15 cellular contexts compared by ENCODE assay signal in the genomic region with DNA sequence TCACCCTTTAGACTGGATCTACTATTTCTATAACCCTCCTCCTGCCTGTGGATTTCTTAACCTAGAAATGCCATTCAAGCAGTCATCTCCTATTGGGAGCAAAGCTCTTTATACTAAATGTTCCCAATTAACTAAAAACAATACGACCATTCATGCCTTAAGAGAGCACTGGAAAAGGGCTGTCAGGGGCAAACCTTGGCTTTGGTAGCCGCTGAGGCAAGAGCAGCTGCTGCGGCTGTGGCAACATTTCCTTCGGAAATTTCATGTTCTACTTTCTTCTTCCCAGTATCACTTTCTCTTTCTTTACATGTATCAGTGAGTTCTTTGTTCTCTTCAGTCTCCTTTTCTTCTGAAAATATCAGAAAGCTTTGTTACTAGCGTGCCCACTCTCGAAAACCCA. TPM values are rescaled to one million over a fixed set of nuclear protein-coding genes. Genes with fewer than 3 reads are reported as not detected.
A peak's percentile ranks its signal among the peaks of the same experiment; 100 is the strongest.
DNase-seq lines count a peak whose midpoint lies in the region; ATAC-seq and TF ChIP-seq lines count a peak whose summit lies in the region.
"Had no signal": no experiment of that assay in that cellular context is flagged by ENCODE, and none has a peak within 500 bp of the region (broad histone marks: within the 10 kb centered on the region; RNA-seq: fewer than 3 reads in every experiment).

No MANE protein-coding gene starts in this region.

- peak overlapping the region; percentile 7 to 60 for H3K27ac ChIP-seq in testis
- H3K27ac ChIP-seq: breast epithelium, transverse colon had no signal

- H3K36me3 Mint-ChIP-seq in activated naive CD4-positive, alpha-beta T cell treated with anti-CD3 and anti-CD28 coated beads, Interleukin-2, amount 10 ng/mL, durations not matched to agents 7 days and 5 days = peaks cover 53% of the 10 kb centered on the region
- H3K36me3 Mint-ChIP-seq in activated naive CD8-positive, alpha-beta T cell treated with anti-CD3 and anti-CD28 coated beads, Interleukin-2, amount 50 U/mL, for 24 hours (ENCODE audit: low read depth) = peaks cover 50% of the 10 kb centered on the region
- H3K36me3 Mint-ChIP-seq in HFFc6 (ENCODE audit: low read depth) = peaks cover 26% of the 10 kb centered on the region

- H3K27me3 Mint-ChIP-seq in activated naive CD4-positive, alpha-beta T cell treated with anti-CD3 and anti-CD28 coated beads, Interleukin-2, amount 10 ng/mL, durations not matched to agents 7 days and 5 days = no peaks in the 10 kb centered on the region
- no peaks in the 10 kb centered on the region for H3K27me3 Mint-ChIP-seq in activated naive CD8-positive, alpha-beta T cell treated with anti-CD3 and anti-CD28 coated beads, Interleukin-2, amount 50 U/mL, for 24 hours
- no peaks in the 10 kb centered on the region for H3K27me3 Mint-ChIP-seq in HFFc6 (ENCODE audit: insufficient read depth)

- peaks cover 8% of the 10 kb centered on the region for H3K4me1 Mint-ChIP-seq in activated naive CD4-positive, alpha-beta T cell treated with anti-CD3 and anti-CD28 coated beads, Interleukin-2, amount 10 ng/mL, durations not matched to agents 7 days and 5 days
- H3K4me1 Mint-ChIP-seq in activated naive CD8-positive, alpha-beta T cell treated with anti-CD3 and anti-CD28 coated beads, Interleukin-2, amount 50 U/mL, for 24 hours = peaks cover 6% of the 10 kb centered on the region
- H3K4me1 Mint-ChIP-seq in HFFc6 (ENCODE audit: low read depth) = no peaks in the 10 kb centered on the region

- no peak for TF ChIP-seq CTCF in testis (IDR thresholded peaks at IDR 0.05)
- TF ChIP-seq CTCF in HFFc6 (IDR thresholded peaks at IDR 0.05) = no peak

- no peaks in the 10 kb centered on the region for H3K9me3 ChIP-seq in testis
- H3K9me3 ChIP-seq: breast epithelium, transverse colon had no signal

- no peaks in the 10 kb centered on the region for H3K36me3 ChIP-seq in testis (ENCODE audit: low read depth, missing control alignments)
- H3K36me3 ChIP-seq: breast epithelium had no signal

- TF ChIP-seq POLR2A in testis (IDR thresholded peaks at IDR 0.05) = no peak

- DNase-seq in activated naive CD4-positive, alpha-beta T cell treated with anti-CD3 and anti-CD28 coated beads, Interleukin-2, amount 10 ng/mL, durations not matched to agents 7 days and 5 days = no peak
- DNase-seq in activated naive CD4-positive, alpha-beta T cell treated with Interleukin-2 at 50 U/mL for 16 hours = no peak
- DNase-seq in activated naive CD8-positive, alpha-beta T cell treated with anti-CD3 and anti-CD28 coated beads, Interleukin-2, amount 50 U/mL, for 24 hours = no peak
- peak; percentile 72 for DNase-seq in midbrain (lab: John Stamatoyannopoulos, UW)
- no peak for DNase-seq in testis
- DNase-seq in KG1 (lab: John Stamatoyannopoulos, UW) = no peak
- DNase-seq in HFFc6 = no peak
- DNase-seq in activated CD4-positive, alpha-beta T cell treated with anti-CD3 and anti-CD28 coated beads, Interleukin-2, amount 50 U/mL, for 1 hour = no peak
- DNase-seq: kidney, NCI-H1436 treated with DMSO at 0.1 percent for 48 hours, NCI-H446 treated with DMSO at 0.1 percent for 48 hours, transverse colon had no signal

- H3K4me3 ChIP-seq in testis = no peak overlapping the region
- H3K4me3 ChIP-seq: breast epithelium, transverse colon had no signal

- H3K4me1 ChIP-seq in testis = peaks cover 7% of the 10 kb centered on the region
- H3K4me1 ChIP-seq: breast epithelium had no signal

- ATAC-seq in activated naive CD8-positive, alpha-beta T cell treated with anti-CD3 and anti-CD28 coated beads, Interleukin-2, amount 50 U/mL, for 24 hours = no peak
- ATAC-seq: HepG2 had no signal

- 68% methylated on average over 6 of the region's 6 CpGs for WGBS in testis, 2 donors

- peak overlapping the region; percentile 3 for H3K27ac Mint-ChIP-seq in activated naive CD4-positive, alpha-beta T cell treated with anti-CD3 and anti-CD28 coated beads, Interleukin-2, amount 10 ng/mL, durations not matched to agents 7 days and 5 days
- peak overlapping the region; percentile 3 for H3K27ac Mint-ChIP-seq in activated naive CD8-positive, alpha-beta T cell treated with anti-CD3 and anti-CD28 coated beads, Interleukin-2, amount 50 U/mL, for 24 hours
- H3K27ac Mint-ChIP-seq in HFFc6 = no peak overlapping the region
- H3K27ac Mint-ChIP-seq: activated T-helper 1 cell treated with anti-CD3 and anti-CD28 coated beads, Interleukin-12 subunit alpha, Interleukin-12 subunit beta, Interleukin-2, Interleukin-4 antibody, amounts not matched to agents 30 ng/mL and 10 ng/mL and 1 ng/mL, durations not matched to agents 14 hours and 24 hours and 36 hours had no signal

- H3K4me3 Mint-ChIP-seq in activated naive CD4-positive, alpha-beta T cell treated with anti-CD3 and anti-CD28 coated beads, Interleukin-2, amount 10 ng/mL, durations not matched to agents 7 days and 5 days = no peak overlapping the region
- no peak overlapping the region for H3K4me3 Mint-ChIP-seq in activated naive CD8-positive, alpha-beta T cell treated with anti-CD3 and anti-CD28 coated beads, Interleukin-2, amount 50 U/mL, for 24 hours
- H3K4me3 Mint-ChIP-seq in HFFc6 = no peak overlapping the region
- H3K4me3 Mint-ChIP-seq: activated T-helper 1 cell treated with anti-CD3 and anti-CD28 coated beads, Interleukin-12 subunit alpha, Interleukin-12 subunit beta, Interleukin-2, Interleukin-4 antibody, amounts not matched to agents 30 ng/mL and 10 ng/mL and 1 ng/mL, durations not matched to agents 14 hours and 24 hours and 36 hours had no signal

- intact Hi-C loops in testis (cut with DNase I; ENCODE audit: low total_unique reads) = no loop called here

- H3K27me3 ChIP-seq in testis = no peaks in the 10 kb centered on the region
- H3K27me3 ChIP-seq: breast epithelium, transverse colon had no signal

- H3K9me3 Mint-ChIP-seq in activated naive CD4-positive, alpha-beta T cell treated with anti-CD3 and anti-CD28 coated beads, Interleukin-2, amount 10 ng/mL, durations not matched to agents 7 days and 5 days = no peaks in the 10 kb centered on the region
- no peaks in the 10 kb centered on the region for H3K9me3 Mint-ChIP-seq in activated naive CD8-positive, alpha-beta T cell treated with anti-CD3 and anti-CD28 coated beads, Interleukin-2, amount 50 U/mL, for 24 hours
- H3K9me3 Mint-ChIP-seq in HFFc6 = no peaks in the 10 kb centered on the region
- H3K9me3 Mint-ChIP-seq: activated T-helper 1 cell treated with anti-CD3 and anti-CD28 coated beads, Interleukin-12 subunit alpha, Interleukin-12 subunit beta, Interleukin-2, Interleukin-4 antibody, amounts not matched to agents 30 ng/mL and 10 ng/mL and 1 ng/mL, durations not matched to agents 14 hours and 24 hours and 36 hours had no signal

- CTCF ChIA-PET in activated naive CD4-positive, alpha-beta T cell treated with anti-CD3 and anti-CD28 coated beads, Interleukin-2, amount 10 ng/mL, durations not matched to agents 7 days and 5 days (lab: Charles Lee) = no interaction called here

RNA-seq across cellular contexts. Expression of a gene that starts 56.3 kb away (rescaled TPM):
- 1 to 10 TPM; 2.4 to 2.7 TPM for total RNA-seq in testis
- polyA plus RNA-seq in testis (ENCODE audit: insufficient read depth, low read depth, low replicate concordance) = 4.9 TPM
- total RNA-seq in HFFc6 (2021; fragmentation: NEBNext Ultra II Directional; extraction: Animal tissue kit (Norgen Biotek cat#: 25700)) = under 1 TPM in 3 of 6 experiments, not detected in 3; 0.05 to 0.19 (median 0.11) TPM
